ENCODE assay signal across 1 cellular context in the genomic region with DNA sequence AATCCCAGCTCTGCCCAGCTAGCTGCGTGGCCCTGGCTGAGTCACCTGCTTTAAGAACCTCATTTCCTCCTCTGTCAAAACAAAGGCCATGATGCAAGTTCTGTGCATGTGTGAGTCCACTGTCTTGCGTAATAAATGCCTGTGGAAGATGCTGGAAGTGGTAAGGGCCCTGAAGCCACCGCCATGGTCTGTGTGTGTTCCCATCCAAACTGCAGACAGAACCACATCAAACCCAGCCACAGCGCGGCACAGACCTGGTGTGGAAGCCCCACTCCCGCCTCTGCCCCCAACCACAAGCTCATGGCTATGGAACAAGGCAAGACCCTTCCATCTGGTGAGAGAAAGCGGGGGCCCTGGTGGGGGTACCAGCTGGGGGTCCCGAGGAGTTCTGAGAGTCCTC.
TF ChIP-seq lines count a peak whose summit lies in the region.

No MANE protein-coding gene starts in this region.

TF ChIP-seq in K562, 482 proteins besides CTCF, POLR2A, EP300 and RAD21 (continued from another document):
- TF ChIP-seq, protein P1, sequence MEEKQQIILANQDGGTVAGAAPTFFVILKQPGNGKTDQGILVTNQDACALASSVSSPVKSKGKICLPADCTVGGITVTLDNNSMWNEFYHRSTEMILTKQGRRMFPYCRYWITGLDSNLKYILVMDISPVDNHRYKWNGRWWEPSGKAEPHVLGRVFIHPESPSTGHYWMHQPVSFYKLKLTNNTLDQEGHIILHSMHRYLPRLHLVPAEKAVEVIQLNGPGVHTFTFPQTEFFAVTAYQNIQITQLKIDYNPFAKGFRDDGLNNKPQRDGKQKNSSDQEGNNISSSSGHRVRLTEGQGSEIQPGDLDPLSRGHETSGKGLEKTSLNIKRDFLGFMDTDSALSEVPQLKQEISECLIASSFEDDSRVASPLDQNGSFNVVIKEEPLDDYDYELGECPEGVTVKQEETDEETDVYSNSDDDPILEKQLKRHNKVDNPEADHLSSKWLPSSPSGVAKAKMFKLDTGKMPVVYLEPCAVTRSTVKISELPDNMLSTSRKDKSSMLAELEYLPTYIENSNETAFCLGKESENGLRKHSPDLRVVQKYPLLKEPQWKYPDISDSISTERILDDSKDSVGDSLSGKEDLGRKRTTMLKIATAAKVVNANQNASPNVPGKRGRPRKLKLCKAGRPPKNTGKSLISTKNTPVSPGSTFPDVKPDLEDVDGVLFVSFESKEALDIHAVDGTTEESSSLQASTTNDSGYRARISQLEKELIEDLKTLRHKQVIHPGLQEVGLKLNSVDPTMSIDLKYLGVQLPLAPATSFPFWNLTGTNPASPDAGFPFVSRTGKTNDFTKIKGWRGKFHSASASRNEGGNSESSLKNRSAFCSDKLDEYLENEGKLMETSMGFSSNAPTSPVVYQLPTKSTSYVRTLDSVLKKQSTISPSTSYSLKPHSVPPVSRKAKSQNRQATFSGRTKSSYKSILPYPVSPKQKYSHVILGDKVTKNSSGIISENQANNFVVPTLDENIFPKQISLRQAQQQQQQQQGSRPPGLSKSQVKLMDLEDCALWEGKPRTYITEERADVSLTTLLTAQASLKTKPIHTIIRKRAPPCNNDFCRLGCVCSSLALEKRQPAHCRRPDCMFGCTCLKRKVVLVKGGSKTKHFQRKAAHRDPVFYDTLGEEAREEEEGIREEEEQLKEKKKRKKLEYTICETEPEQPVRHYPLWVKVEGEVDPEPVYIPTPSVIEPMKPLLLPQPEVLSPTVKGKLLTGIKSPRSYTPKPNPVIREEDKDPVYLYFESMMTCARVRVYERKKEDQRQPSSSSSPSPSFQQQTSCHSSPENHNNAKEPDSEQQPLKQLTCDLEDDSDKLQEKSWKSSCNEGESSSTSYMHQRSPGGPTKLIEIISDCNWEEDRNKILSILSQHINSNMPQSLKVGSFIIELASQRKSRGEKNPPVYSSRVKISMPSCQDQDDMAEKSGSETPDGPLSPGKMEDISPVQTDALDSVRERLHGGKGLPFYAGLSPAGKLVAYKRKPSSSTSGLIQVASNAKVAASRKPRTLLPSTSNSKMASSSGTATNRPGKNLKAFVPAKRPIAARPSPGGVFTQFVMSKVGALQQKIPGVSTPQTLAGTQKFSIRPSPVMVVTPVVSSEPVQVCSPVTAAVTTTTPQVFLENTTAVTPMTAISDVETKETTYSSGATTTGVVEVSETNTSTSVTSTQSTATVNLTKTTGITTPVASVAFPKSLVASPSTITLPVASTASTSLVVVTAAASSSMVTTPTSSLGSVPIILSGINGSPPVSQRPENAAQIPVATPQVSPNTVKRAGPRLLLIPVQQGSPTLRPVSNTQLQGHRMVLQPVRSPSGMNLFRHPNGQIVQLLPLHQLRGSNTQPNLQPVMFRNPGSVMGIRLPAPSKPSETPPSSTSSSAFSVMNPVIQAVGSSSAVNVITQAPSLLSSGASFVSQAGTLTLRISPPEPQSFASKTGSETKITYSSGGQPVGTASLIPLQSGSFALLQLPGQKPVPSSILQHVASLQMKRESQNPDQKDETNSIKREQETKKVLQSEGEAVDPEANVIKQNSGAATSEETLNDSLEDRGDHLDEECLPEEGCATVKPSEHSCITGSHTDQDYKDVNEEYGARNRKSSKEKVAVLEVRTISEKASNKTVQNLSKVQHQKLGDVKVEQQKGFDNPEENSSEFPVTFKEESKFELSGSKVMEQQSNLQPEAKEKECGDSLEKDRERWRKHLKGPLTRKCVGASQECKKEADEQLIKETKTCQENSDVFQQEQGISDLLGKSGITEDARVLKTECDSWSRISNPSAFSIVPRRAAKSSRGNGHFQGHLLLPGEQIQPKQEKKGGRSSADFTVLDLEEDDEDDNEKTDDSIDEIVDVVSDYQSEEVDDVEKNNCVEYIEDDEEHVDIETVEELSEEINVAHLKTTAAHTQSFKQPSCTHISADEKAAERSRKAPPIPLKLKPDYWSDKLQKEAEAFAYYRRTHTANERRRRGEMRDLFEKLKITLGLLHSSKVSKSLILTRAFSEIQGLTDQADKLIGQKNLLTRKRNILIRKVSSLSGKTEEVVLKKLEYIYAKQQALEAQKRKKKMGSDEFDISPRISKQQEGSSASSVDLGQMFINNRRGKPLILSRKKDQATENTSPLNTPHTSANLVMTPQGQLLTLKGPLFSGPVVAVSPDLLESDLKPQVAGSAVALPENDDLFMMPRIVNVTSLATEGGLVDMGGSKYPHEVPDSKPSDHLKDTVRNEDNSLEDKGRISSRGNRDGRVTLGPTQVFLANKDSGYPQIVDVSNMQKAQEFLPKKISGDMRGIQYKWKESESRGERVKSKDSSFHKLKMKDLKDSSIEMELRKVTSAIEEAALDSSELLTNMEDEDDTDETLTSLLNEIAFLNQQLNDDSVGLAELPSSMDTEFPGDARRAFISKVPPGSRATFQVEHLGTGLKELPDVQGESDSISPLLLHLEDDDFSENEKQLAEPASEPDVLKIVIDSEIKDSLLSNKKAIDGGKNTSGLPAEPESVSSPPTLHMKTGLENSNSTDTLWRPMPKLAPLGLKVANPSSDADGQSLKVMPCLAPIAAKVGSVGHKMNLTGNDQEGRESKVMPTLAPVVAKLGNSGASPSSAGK (IDR thresholded peaks at IDR 0.05) = peak; percentile 11; the same call in 1 of the 2 replicates
- TF ChIP-seq, protein P2, sequence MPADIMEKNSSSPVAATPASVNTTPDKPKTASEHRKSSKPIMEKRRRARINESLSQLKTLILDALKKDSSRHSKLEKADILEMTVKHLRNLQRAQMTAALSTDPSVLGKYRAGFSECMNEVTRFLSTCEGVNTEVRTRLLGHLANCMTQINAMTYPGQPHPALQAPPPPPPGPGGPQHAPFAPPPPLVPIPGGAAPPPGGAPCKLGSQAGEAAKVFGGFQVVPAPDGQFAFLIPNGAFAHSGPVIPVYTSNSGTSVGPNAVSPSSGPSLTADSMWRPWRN (IDR thresholded peaks at IDR 0.05; ENCODE audit: low read depth) = no peak
- TF ChIP-seq, protein P3, sequence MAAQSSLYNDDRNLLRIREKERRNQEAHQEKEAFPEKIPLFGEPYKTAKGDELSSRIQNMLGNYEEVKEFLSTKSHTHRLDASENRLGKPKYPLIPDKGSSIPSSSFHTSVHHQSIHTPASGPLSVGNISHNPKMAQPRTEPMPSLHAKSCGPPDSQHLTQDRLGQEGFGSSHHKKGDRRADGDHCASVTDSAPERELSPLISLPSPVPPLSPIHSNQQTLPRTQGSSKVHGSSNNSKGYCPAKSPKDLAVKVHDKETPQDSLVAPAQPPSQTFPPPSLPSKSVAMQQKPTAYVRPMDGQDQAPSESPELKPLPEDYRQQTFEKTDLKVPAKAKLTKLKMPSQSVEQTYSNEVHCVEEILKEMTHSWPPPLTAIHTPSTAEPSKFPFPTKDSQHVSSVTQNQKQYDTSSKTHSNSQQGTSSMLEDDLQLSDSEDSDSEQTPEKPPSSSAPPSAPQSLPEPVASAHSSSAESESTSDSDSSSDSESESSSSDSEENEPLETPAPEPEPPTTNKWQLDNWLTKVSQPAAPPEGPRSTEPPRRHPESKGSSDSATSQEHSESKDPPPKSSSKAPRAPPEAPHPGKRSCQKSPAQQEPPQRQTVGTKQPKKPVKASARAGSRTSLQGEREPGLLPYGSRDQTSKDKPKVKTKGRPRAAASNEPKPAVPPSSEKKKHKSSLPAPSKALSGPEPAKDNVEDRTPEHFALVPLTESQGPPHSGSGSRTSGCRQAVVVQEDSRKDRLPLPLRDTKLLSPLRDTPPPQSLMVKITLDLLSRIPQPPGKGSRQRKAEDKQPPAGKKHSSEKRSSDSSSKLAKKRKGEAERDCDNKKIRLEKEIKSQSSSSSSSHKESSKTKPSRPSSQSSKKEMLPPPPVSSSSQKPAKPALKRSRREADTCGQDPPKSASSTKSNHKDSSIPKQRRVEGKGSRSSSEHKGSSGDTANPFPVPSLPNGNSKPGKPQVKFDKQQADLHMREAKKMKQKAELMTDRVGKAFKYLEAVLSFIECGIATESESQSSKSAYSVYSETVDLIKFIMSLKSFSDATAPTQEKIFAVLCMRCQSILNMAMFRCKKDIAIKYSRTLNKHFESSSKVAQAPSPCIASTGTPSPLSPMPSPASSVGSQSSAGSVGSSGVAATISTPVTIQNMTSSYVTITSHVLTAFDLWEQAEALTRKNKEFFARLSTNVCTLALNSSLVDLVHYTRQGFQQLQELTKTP (IDR thresholded peaks at IDR 0.05; ENCODE audit: low read depth in 1 of 2, partially characterized antibody in 2 of 2) = no peak
- TF ChIP-seq DPF2 (IDR thresholded peaks at IDR 0.05) (no peak), ARNT (IDR thresholded peaks at IDR 0.05) (no peak), HDAC2 (IDR thresholded peaks at IDR 0.05) (no peak), MTA2 (IDR thresholded peaks at IDR 0.05; ENCODE audit: low read depth) (no peak), THRAP3 (IDR thresholded peaks at IDR 0.05; ENCODE audit: borderline replicate concordance) (no peak), YY1 (IDR thresholded peaks at IDR 0.05; ENCODE audit: borderline replicate concordance in 1 of 3, control insufficient read depth in 1 of 3, extremely low read depth in 1 of 3, insufficient read depth in 3 of 3, insufficient read length in 1 of 3, insufficient replicate concordance in 2 of 3, low read depth in 1 of 3, low read length in 2 of 3) (no peak), ZFP36 (IDR thresholded peaks at IDR 0.05; ENCODE audit: low read depth, low read length, partially characterized antibody) (no peak), TRIM24 (IDR thresholded peaks at IDR 0.05) (peak; percentile 34 to 68; a peak in 3 of 4 replicates), SLC30A9 (CRISPR knock-in tag; IDR thresholded peaks at IDR 0.05) (no peak), ZNF12 (CRISPR knock-in tag; IDR thresholded peaks at IDR 0.05) (no peak), SOX6 (IDR thresholded peaks at IDR 0.05) (peak; percentile 58; the same call in 1 of the 2 replicates), ZNF354B (CRISPR knock-in tag; IDR thresholded peaks at IDR 0.05) (no peak), CREM (IDR thresholded peaks at IDR 0.05; ENCODE audit: low read depth) (0 out of 2 replicates have a peak, but pooled peaks have one; percentile 20), JUN (IDR thresholded peaks at IDR 0.05; ENCODE audit: borderline replicate concordance, low read depth, low read length) (peak; percentile 59; the same call in 1 of the 2 replicates), JUN (CRISPR knock-in tag; IDR thresholded peaks at IDR 0.05; ENCODE audit: borderline replicate concordance) (no peak), POU5F1 (IDR thresholded peaks at IDR 0.05; ENCODE audit: borderline replicate concordance, low read depth, low read length, partially characterized antibody) (no peak), FOSL1 (tag; conservative IDR thresholded peaks at IDR 0.05) (peak; percentile 68), HNRNPLL (IDR thresholded peaks at IDR 0.05; ENCODE audit: low read depth, low read length, poor library complexity, severe bottlenecking) (no peak), PML (IDR thresholded peaks at IDR 0.05; ENCODE audit: low read length) (no peak), GABPA (tag; conservative IDR thresholded peaks at IDR 0.05; ENCODE audit: low read depth) (peak; percentile 36; the same call in 1 of the 2 replicates), ZNF316 (IDR thresholded peaks at IDR 0.05) (no peak)
- TF ChIP-seq, protein P4, sequence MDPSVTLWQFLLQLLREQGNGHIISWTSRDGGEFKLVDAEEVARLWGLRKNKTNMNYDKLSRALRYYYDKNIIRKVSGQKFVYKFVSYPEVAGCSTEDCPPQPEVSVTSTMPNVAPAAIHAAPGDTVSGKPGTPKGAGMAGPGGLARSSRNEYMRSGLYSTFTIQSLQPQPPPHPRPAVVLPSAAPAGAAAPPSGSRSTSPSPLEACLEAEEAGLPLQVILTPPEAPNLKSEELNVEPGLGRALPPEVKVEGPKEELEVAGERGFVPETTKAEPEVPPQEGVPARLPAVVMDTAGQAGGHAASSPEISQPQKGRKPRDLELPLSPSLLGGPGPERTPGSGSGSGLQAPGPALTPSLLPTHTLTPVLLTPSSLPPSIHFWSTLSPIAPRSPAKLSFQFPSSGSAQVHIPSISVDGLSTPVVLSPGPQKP (CRISPR knock-in tag; IDR thresholded peaks at IDR 0.05) = no peak
- TF ChIP-seq, protein P5, sequence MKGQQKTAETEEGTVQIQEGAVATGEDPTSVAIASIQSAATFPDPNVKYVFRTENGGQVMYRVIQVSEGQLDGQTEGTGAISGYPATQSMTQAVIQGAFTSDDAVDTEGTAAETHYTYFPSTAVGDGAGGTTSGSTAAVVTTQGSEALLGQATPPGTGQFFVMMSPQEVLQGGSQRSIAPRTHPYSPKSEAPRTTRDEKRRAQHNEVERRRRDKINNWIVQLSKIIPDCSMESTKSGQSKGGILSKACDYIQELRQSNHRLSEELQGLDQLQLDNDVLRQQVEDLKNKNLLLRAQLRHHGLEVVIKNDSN (CRISPR knock-in tag; IDR thresholded peaks at IDR 0.05) = no peak
- TF ChIP-seq, protein P6, sequence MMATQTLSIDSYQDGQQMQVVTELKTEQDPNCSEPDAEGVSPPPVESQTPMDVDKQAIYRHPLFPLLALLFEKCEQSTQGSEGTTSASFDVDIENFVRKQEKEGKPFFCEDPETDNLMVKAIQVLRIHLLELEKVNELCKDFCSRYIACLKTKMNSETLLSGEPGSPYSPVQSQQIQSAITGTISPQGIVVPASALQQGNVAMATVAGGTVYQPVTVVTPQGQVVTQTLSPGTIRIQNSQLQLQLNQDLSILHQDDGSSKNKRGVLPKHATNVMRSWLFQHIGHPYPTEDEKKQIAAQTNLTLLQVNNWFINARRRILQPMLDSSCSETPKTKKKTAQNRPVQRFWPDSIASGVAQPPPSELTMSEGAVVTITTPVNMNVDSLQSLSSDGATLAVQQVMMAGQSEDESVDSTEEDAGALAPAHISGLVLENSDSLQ (IDR thresholded peaks at IDR 0.05) = no peak
- TF ChIP-seq, protein P7, sequence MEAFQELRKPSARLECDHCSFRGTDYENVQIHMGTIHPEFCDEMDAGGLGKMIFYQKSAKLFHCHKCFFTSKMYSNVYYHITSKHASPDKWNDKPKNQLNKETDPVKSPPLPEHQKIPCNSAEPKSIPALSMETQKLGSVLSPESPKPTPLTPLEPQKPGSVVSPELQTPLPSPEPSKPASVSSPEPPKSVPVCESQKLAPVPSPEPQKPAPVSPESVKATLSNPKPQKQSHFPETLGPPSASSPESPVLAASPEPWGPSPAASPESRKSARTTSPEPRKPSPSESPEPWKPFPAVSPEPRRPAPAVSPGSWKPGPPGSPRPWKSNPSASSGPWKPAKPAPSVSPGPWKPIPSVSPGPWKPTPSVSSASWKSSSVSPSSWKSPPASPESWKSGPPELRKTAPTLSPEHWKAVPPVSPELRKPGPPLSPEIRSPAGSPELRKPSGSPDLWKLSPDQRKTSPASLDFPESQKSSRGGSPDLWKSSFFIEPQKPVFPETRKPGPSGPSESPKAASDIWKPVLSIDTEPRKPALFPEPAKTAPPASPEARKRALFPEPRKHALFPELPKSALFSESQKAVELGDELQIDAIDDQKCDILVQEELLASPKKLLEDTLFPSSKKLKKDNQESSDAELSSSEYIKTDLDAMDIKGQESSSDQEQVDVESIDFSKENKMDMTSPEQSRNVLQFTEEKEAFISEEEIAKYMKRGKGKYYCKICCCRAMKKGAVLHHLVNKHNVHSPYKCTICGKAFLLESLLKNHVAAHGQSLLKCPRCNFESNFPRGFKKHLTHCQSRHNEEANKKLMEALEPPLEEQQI (IDR thresholded peaks at IDR 0.05) = no peak
- TF ChIP-seq, protein P8, sequence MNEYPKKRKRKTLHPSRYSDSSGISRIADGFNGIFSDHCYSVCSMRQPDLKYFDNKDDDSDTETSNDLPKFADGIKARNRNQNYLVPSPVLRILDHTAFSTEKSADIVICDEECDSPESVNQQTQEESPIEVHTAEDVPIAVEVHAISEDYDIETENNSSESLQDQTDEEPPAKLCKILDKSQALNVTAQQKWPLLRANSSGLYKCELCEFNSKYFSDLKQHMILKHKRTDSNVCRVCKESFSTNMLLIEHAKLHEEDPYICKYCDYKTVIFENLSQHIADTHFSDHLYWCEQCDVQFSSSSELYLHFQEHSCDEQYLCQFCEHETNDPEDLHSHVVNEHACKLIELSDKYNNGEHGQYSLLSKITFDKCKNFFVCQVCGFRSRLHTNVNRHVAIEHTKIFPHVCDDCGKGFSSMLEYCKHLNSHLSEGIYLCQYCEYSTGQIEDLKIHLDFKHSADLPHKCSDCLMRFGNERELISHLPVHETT (CRISPR knock-in tag; conservative IDR thresholded peaks at IDR 0.05 in 1 of 2, IDR thresholded peaks at IDR 0.05 in 1 of 2) = no peak
